In the genomic region with DNA sequence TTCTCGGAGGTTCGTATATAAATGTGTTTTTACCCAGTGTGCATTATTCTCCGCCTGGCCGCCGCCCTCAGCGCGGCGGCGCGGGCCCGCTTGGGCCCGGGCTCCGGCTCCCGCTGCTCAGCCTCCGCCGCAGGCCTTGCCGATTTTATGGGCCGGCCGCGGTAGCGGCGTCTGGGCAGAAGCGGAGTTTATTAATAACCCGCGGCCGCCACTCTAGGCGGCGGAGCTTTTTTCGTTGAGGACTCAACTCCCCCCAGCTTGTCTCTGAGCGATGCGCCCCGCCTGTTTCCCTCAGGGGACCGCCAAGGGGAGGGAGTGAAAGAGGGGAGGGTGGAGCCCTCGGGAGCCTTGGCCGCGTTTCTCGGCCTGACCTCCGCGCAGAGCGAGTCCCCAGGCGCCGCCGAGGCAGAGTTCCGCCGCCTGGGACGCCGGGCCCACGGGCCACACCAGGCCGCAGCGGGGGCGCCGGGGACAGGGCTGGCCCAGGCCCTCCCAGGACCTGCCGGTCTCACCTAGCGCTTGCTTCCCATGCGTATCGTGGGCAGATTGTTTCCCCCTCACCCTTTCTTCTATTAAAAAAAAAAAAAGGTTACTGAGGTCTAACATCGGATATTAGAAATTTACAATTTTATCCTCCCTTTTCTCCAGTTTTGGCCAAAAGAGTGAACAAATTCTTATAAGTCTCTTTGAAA, we compare ENCODE assay signal across 8 cellular contexts. TPM values are rescaled to one million over a fixed set of nuclear protein-coding genes. Genes with fewer than 3 reads are reported as not detected.
DNase-seq lines count a peak whose midpoint lies in the region; ATAC-seq, FAIRE-seq and TF ChIP-seq lines count a peak whose summit lies in the region.

No MANE protein-coding gene starts in this region.

- TF ChIP-seq POLR2A in A549 (IDR thresholded peaks at IDR 0.05; ENCODE audit: low read length) (peak; percentile 74), spleen (IDR thresholded peaks at IDR 0.05) (peak; percentile 73 to 97 (median 75))

- H3K27me3 Mint-ChIP-seq in immature natural killer cell (ENCODE audit: low read depth in 3 of 3) = peaks cover 6 to 17% (median 12%) of the 10 kb centered on the region in 3 donors

- 3% methylated on average over 30 of the region's 57 CpGs for whole genome bisulfite sequencing in A549 (ENCODE audit: missing lambda C conversion rate)
- WGBS in spleen, 5 donors = 0% methylated on average over 16 to 57 of the region's 57 CpGs

- H3K36me3 ChIP-seq in WERI-Rb-1 (no peaks in the 10 kb centered on the region; the same call in 1 of the 2 replicates), spleen (peaks cover 0 to 7% (median 0%) of the 10 kb centered on the region in 6 donors)

- peaks cover 20% of the 10 kb centered on the region for H3K4me1 ChIP-seq in A549
- peaks cover 12 to 55% (median 35%) of the 10 kb centered on the region in 6 donors for H3K4me1 ChIP-seq in spleen

- intact Hi-C loops in spleen (cut with DNase I; ENCODE audit: low total_unique reads) = loop anchor here (5.0 kb wide), 1 partner anchor 774 kb away; no protein-coding TSS in a partner anchor

- TF ChIP-seq RAD21 in A549 (conservative IDR thresholded peaks at IDR 0.05 in 1 of 2, IDR thresholded peaks at IDR 0.05 in 1 of 2) = peak in 1 of 2 experiments; percentile 25; a peak in 1 of 5 replicates

- POLR2A ChIA-PET in A549 (lab: Yijun Ruan, JAX) = interaction anchor here (0.6 to 4.0 kb wide), 53 partner anchors 8 to 1092 kb away, joined by 3 to 46 read pairs (median 4); a partner anchor contains a TSS

- no peak for TF ChIP-seq EP300 in A549 (IDR thresholded peaks at IDR 0.05)

- H3K27me3 ChIP-seq in WERI-Rb-1 (ENCODE audit: insufficient read depth, low read depth, severe bottlenecking) (no peaks in the 10 kb centered on the region), spleen (replicated peaks in 1 of 7) (no peaks in the 10 kb centered on the region)

- H3K36me3 Mint-ChIP-seq in immature natural killer cell = peaks cover 0 to 4% (median 3%) of the 10 kb centered on the region in 3 donors

- peak overlapping the region; percentile 88 for H3K4me2 ChIP-seq in A549

- peaks cover 38 to 41% of the 10 kb centered on the region in 2 donors for H3K4me1 Mint-ChIP-seq in immature natural killer cell

- H3K27ac ChIP-seq in A549 (peak overlapping the region; percentile 93 to 99), WERI-Rb-1 (peak overlapping the region; percentile 99), spleen (peak overlapping the region; percentile 93 to 100 (median 99))

- CTCF ChIA-PET in A549 (lab: Yijun Ruan, JAX) = interaction anchor here (0.7 to 1.5 kb wide), 5 partner anchors 45 to 905 kb away, joined by 3 to 5 read pairs (median 3); no protein-coding TSS in a partner anchor

- TF ChIP-seq CTCF in A549 (IDR thresholded peaks at IDR 0.05) (no peak), WERI-Rb-1 (IDR thresholded peaks at IDR 0.05; ENCODE audit: low read depth, low read length) (no peak), cardiac fibroblast (IDR thresholded peaks at IDR 0.05; ENCODE audit: low read depth, low read length) (no peak), spleen (IDR thresholded peaks at IDR 0.05 in 8 of 11, conservative IDR thresholded peaks at IDR 0.05 in 3 of 11) (peak in 2 of 11 experiments; percentile 11 to 17)

- DNase-seq in A549 (ENCODE audit: low read depth in 1 of 2, low spot score in 1 of 2) (peak; percentile 82 to 91), NCI-H2107 treated with DMSO at 0.1 percent for 48 hours (lab: John Stamatoyannopoulos, UW; ENCODE audit: unreplicated experiment) (peak; percentile 56), WERI-Rb-1 (peak; percentile 89), cardiac fibroblast (ENCODE audit: low read depth in 2 of 2) (peak; percentile 94 to 96), immature natural killer cell (peak; percentile 87 to 90 (median 89)), spleen (peak; percentile 96)

- ATAC-seq in A549 (peak; percentile 80 to 81), GM18858 (IDR thresholded peaks at IDR 0.05; ENCODE audit: unreplicated experiment) (peak; percentile 38), HG03064 (IDR thresholded peaks at IDR 0.05; ENCODE audit: low read depth, unreplicated experiment) (peak; percentile 47)

- no peak for FAIRE-seq in A549 (lab: Jason Lieb, UNC)

- H3K4me3 Mint-ChIP-seq in immature natural killer cell = peak overlapping the region; percentile 89 to 99 (median 97)

- no peaks in the 10 kb centered on the region for H3K9me3 ChIP-seq in A549
- no peaks in the 10 kb centered on the region for H3K9me3 ChIP-seq in WERI-Rb-1 (ENCODE audit: severe bottlenecking)
- H3K9me3 ChIP-seq in spleen = no peaks in the 10 kb centered on the region

- peak overlapping the region; percentile 83 for H3K4me3 ChIP-seq in A549
- H3K4me3 ChIP-seq in WERI-Rb-1 (ENCODE audit: low read depth, low read length) = peak overlapping the region; percentile 79
- H3K4me3 ChIP-seq in cardiac fibroblast (replicated peaks in 1 of 2; ENCODE audit: low read depth in 2 of 2, low read length in 2 of 2) = peak overlapping the region; percentile 54 to 64
- peak overlapping the region; percentile 49 to 86 (median 65) for H3K4me3 ChIP-seq in spleen

- H3K27ac Mint-ChIP-seq in immature natural killer cell = peak overlapping the region; percentile 96 to 99 (median 98)

- no peaks in the 10 kb centered on the region for H3K9me3 Mint-ChIP-seq in immature natural killer cell

TF ChIP-seq in A549, 52 proteins besides CTCF, POLR2A, EP300 and RAD21 (continues in another document):
- TF ChIP-seq, protein P1, sequence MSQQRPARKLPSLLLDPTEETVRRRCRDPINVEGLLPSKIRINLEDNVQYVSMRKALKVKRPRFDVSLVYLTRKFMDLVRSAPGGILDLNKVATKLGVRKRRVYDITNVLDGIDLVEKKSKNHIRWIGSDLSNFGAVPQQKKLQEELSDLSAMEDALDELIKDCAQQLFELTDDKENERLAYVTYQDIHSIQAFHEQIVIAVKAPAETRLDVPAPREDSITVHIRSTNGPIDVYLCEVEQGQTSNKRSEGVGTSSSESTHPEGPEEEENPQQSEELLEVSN (IDR thresholded peaks at IDR 0.05; ENCODE audit: borderline replicate concordance, low read depth) = 0 out of 2 replicates have a peak, but pooled peaks have one; percentile 26
- TF ChIP-seq SREBF2 (IDR thresholded peaks at IDR 0.05) = no peak
- TF ChIP-seq SMC3 (IDR thresholded peaks at IDR 0.05) = peak; percentile 26; the same call in 2 of the 3 replicates
- no peak for TF ChIP-seq ZNF302 (CRISPR knock-in tag; IDR thresholded peaks at IDR 0.05)
- TF ChIP-seq, protein P2, sequence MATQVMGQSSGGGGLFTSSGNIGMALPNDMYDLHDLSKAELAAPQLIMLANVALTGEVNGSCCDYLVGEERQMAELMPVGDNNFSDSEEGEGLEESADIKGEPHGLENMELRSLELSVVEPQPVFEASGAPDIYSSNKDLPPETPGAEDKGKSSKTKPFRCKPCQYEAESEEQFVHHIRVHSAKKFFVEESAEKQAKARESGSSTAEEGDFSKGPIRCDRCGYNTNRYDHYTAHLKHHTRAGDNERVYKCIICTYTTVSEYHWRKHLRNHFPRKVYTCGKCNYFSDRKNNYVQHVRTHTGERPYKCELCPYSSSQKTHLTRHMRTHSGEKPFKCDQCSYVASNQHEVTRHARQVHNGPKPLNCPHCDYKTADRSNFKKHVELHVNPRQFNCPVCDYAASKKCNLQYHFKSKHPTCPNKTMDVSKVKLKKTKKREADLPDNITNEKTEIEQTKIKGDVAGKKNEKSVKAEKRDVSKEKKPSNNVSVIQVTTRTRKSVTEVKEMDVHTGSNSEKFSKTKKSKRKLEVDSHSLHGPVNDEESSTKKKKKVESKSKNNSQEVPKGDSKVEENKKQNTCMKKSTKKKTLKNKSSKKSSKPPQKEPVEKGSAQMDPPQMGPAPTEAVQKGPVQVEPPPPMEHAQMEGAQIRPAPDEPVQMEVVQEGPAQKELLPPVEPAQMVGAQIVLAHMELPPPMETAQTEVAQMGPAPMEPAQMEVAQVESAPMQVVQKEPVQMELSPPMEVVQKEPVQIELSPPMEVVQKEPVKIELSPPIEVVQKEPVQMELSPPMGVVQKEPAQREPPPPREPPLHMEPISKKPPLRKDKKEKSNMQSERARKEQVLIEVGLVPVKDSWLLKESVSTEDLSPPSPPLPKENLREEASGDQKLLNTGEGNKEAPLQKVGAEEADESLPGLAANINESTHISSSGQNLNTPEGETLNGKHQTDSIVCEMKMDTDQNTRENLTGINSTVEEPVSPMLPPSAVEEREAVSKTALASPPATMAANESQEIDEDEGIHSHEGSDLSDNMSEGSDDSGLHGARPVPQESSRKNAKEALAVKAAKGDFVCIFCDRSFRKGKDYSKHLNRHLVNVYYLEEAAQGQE (IDR thresholded peaks at IDR 0.05) = peak; percentile 32
- TF ChIP-seq FOSB (CRISPR knock-in tag; IDR thresholded peaks at IDR 0.05) = no peak
- TF ChIP-seq, protein P3, sequence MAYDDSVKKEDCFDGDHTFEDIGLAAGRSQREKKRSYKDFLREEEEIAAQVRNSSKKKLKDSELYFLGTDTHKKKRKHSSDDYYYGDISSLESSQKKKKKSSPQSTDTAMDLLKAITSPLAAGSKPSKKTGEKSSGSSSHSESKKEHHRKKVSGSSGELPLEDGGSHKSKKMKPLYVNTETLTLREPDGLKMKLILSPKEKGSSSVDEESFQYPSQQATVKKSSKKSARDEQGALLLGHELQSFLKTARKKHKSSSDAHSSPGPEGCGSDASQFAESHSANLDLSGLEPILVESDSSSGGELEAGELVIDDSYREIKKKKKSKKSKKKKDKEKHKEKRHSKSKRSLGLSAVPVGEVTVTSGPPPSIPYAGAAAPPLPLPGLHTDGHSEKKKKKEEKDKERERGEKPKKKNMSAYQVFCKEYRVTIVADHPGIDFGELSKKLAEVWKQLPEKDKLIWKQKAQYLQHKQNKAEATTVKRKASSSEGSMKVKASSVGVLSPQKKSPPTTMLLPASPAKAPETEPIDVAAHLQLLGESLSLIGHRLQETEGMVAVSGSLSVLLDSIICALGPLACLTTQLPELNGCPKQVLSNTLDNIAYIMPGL (CRISPR knock-in tag; IDR thresholded peaks at IDR 0.05; ENCODE audit: borderline replicate concordance) = peak; percentile 39; the same call in 1 of the 2 replicates
- no peak for TF ChIP-seq NPAS2 (CRISPR knock-in tag; IDR thresholded peaks at IDR 0.05; ENCODE audit: borderline replicate concordance)
- peak; percentile 93 to 99 for TF ChIP-seq JUN (IDR thresholded peaks at IDR 0.05)
- no peak for TF ChIP-seq BHLHE40 (IDR thresholded peaks at IDR 0.05; ENCODE audit: low read depth, low read length)
- TF ChIP-seq HEYL (CRISPR knock-in tag; IDR thresholded peaks at IDR 0.05) = no peak
- TF ChIP-seq PHF8 (IDR thresholded peaks at IDR 0.05; ENCODE audit: borderline replicate concordance, low read depth) = peak; percentile 99
- TF ChIP-seq RCOR1 (IDR thresholded peaks at IDR 0.05; ENCODE audit: low read depth, low read length) = no peak

RNA-seq across cellular contexts. Expression of a gene that starts 0.4 kb away (rescaled TPM):
- polyA plus RNA-seq in A549 (2011; rRNA removed) = 37.7 and 38.4 TPM in 2 replicates
- polyA plus RNA-seq in A549 (2012; cell fraction: cytosol; rRNA removed) = 18.9 and 26.1 TPM in 2 replicates
- 20.7 and 21.0 TPM in 2 replicates for polyA plus RNA-seq in A549 (2012; cell fraction: nucleus; rRNA removed)
- 14.4 to 17.7 TPM (median 14.9 TPM) in 3 replicates for polyA plus RNA-seq in A549 (2017; fragmentation: RNase III; extraction: RNeasy Plus Mini Kit Qiagen cat#74134 plus additional on column Dnase treatment)
- polyA minus RNA-seq in A549 (2011; rRNA and poly(A)+ RNA removed) = 92.8 and 135 TPM in 2 replicates
- polyA plus RNA-seq in immature natural killer cell = 10 to 100 TPM; 29.1 to 35.3 (median 34.9) TPM
- 10 to 100 TPM; 24.2 to 42.5 (median 39.1) TPM for total RNA-seq in spleen
- polyA plus RNA-seq in spleen = 10 to 100 TPM; 12.1 to 19.4 (median 17.1) TPM

Comparison
In these comparisons a context has a peak if more than half of its experiments do, and no peak if none do; other contexts are left out.
1. Peak in every context shown above with its lines: DNase-seq, ATAC-seq, H3K4me3 ChIP-seq and H3K27ac ChIP-seq.